ENCODE assay signal across 15 cellular contexts in the genomic region with DNA sequence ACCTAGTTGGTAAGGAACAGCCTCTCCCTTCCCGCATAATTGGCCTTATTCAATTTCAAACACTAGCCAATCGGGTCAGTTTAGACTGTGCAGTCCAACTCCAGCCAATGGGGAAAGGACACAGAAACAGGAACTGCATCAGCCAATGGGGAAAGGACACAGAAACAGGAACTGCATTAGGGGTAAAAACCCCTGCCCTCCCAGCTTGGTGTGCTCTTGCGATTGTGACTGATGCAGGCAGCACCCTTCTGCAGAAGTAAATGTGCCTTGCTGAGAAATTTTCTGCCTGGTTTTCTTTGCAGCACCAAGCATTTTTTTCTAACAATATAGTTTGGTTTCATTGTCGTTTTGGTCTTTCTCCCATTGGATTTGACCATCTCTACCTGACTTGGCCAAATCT. TPM values are rescaled to one million over a fixed set of nuclear protein-coding genes. Genes with fewer than 3 reads are reported as not detected.
A peak's percentile ranks its signal among the peaks of the same experiment; 100 is the strongest.
DNase-seq lines count a peak whose midpoint lies in the region; ATAC-seq and TF ChIP-seq lines count a peak whose summit lies in the region.
"Had no signal": no experiment of that assay in that cellular context is flagged by ENCODE, and none has a peak within 500 bp of the region (broad histone marks: within the 10 kb centered on the region; RNA-seq: fewer than 3 reads in every experiment).

No MANE protein-coding gene starts in this region.

- H3K4me2 ChIP-seq in HCT116 (ENCODE audit: low read length) (no peak overlapping the region), trophoblast cell (ENCODE audit: low read length) (no peak overlapping the region)
- H3K4me2 ChIP-seq: PC-9 had no signal

- peaks cover 22% of the 10 kb centered on the region for H3K9me3 Mint-ChIP-seq in type B pancreatic cell
- peaks cover 43 to 54% of the 10 kb centered on the region in 2 donors for H3K9me3 Mint-ChIP-seq in activated naive CD4-positive, alpha-beta T cell treated with anti-CD3 and anti-CD28 coated beads, Interleukin-2, amount 50 U/mL, for 72 hours
- peaks cover 58% of the 10 kb centered on the region for H3K9me3 Mint-ChIP-seq in activated T-helper 1 cell treated with anti-CD3 and anti-CD28 coated beads, Interleukin-12 subunit alpha, Interleukin-12 subunit beta, Interleukin-2, Interleukin-4 antibody, amounts not matched to agents 30 ng/mL and 10 ng/mL and 1 ng/mL, durations not matched to agents 14 hours and 24 hours and 36 hours

- no peak overlapping the region for H4K12ac ChIP-seq in trophoblast cell (ENCODE audit: low read depth, low read length)

- H3K14ac ChIP-seq in trophoblast cell (ENCODE audit: low read length): no peak overlapping the region

- H3K9me2 ChIP-seq in HCT116 (ENCODE audit: insufficient read depth): no peaks in the 10 kb centered on the region

- H3K9me3 ChIP-seq in HCT116 (ENCODE audit: control insufficient read depth in 1 of 2, insufficient read depth in 1 of 2, low read depth in 1 of 2, low read length in 2 of 2) (peaks cover 22 to 46% of the 10 kb centered on the region in 2 experiments; a peak in 3 of 4 replicates), esophagus muscularis mucosa (peaks cover 0 to 56% (median 44%) of the 10 kb centered on the region in 4 donors), trophoblast cell (ENCODE audit: insufficient read depth, low read depth, low read length) (peaks cover 20% of the 10 kb centered on the region)

- H3K36me3 Mint-ChIP-seq in type B pancreatic cell: no peaks in the 10 kb centered on the region
- H3K36me3 Mint-ChIP-seq in activated naive CD4-positive, alpha-beta T cell treated with anti-CD3 and anti-CD28 coated beads, Interleukin-2, amount 50 U/mL, for 72 hours: peaks cover 35 to 36% of the 10 kb centered on the region in 2 donors
- H3K36me3 Mint-ChIP-seq in activated T-helper 1 cell treated with anti-CD3 and anti-CD28 coated beads, Interleukin-12 subunit alpha, Interleukin-12 subunit beta, Interleukin-2, Interleukin-4 antibody, amounts not matched to agents 30 ng/mL and 10 ng/mL and 1 ng/mL, durations not matched to agents 14 hours and 24 hours and 36 hours (ENCODE audit: low read depth): peaks cover 1% of the 10 kb centered on the region

- no peaks in the 10 kb centered on the region for H3K79me1 ChIP-seq in trophoblast cell (ENCODE audit: low read length)

- H3K23ac ChIP-seq in trophoblast cell (ENCODE audit: low read length): no peak overlapping the region

- no peak for TF ChIP-seq RAD21 in HCT116 (IDR thresholded peaks at IDR 0.05; ENCODE audit: low read depth)

- DNase-seq in HCT116 (ENCODE audit: low read depth, low spot score) (no peak), NAMALWA (ENCODE audit: low spot score) (peak; percentile 19), esophagus muscularis mucosa (ENCODE audit: extremely low spot score) (peak; percentile 42), type B pancreatic cell (ENCODE audit: extremely low spot score, unreplicated experiment) (peak; percentile 1), trophoblast cell (no peak)
- no peak for DNase-seq in activated naive CD4-positive, alpha-beta T cell treated with anti-CD3 and anti-CD28 coated beads, Interleukin-2, amount 50 U/mL, for 72 hours (ENCODE audit: low spot score in 2 of 2)
- DNase-seq in activated T-helper 1 cell treated with anti-CD3 and anti-CD28 coated beads, Interleukin-12 subunit alpha, Interleukin-12 subunit beta, Interleukin-2, Interleukin-4 antibody, amounts not matched to agents 30 ng/mL and 10 ng/mL and 1 ng/mL, durations not matched to agents 14 hours and 24 hours and 36 hours (ENCODE audit: low spot score): no peak
- DNase-seq: C1 segment of cervical spinal cord, DMS153, HFFc6, NCI-H146, NCI-H2081 treated with DMSO at 0.1 percent for 48 hours, PC-9 had no signal

- no peaks in the 10 kb centered on the region for H3K4me1 Mint-ChIP-seq in type B pancreatic cell (ENCODE audit: unreplicated experiment)
- no peaks in the 10 kb centered on the region for H3K4me1 Mint-ChIP-seq in activated T-helper 1 cell treated with anti-CD3 and anti-CD28 coated beads, Interleukin-12 subunit alpha, Interleukin-12 subunit beta, Interleukin-2, Interleukin-4 antibody, amounts not matched to agents 30 ng/mL and 10 ng/mL and 1 ng/mL, durations not matched to agents 14 hours and 24 hours and 36 hours (ENCODE audit: low read depth)

- POLR2A ChIA-PET in HCT116 (lab: Charles Lee): no interaction called here

- no peak overlapping the region for H3K4me3 Mint-ChIP-seq in type B pancreatic cell
- no peak overlapping the region for H3K4me3 Mint-ChIP-seq in activated T-helper 1 cell treated with anti-CD3 and anti-CD28 coated beads, Interleukin-12 subunit alpha, Interleukin-12 subunit beta, Interleukin-2, Interleukin-4 antibody, amounts not matched to agents 30 ng/mL and 10 ng/mL and 1 ng/mL, durations not matched to agents 14 hours and 24 hours and 36 hours
- H3K4me3 Mint-ChIP-seq: HFFc6 had no signal

- H3K4me3 ChIP-seq in HCT116 (replicated peaks in 1 of 2; ENCODE audit: low read depth in 1 of 2, low read length in 2 of 2) (no peak overlapping the region), esophagus muscularis mucosa (no peak overlapping the region), trophoblast cell (ENCODE audit: low read depth, low read length) (no peak overlapping the region)
- H3K4me3 ChIP-seq: PC-9 had no signal

- TF ChIP-seq CTCF in HCT116 (IDR thresholded peaks at IDR 0.05 in 2 of 3, conservative IDR thresholded peaks at IDR 0.05 in 1 of 3; ENCODE audit: borderline replicate concordance in 1 of 3, insufficient read depth in 1 of 3, low read depth in 2 of 3, low read length in 2 of 3) (no peak), esophagus muscularis mucosa (IDR thresholded peaks at IDR 0.05) (no peak), type B pancreatic cell (conservative IDR thresholded peaks at IDR 0.05) (no peak)

- H3K36me3 ChIP-seq in HCT116 (ENCODE audit: control insufficient read depth in 1 of 2, insufficient read depth in 2 of 2, low read length in 2 of 2) (no peaks in the 10 kb centered on the region), esophagus muscularis mucosa (no peaks in the 10 kb centered on the region), trophoblast cell (ENCODE audit: control insufficient read depth in 1 of 2, insufficient read depth in 2 of 2, low read length in 2 of 2) (peaks cover 0 to 4% of the 10 kb centered on the region in 2 experiments)

- no peaks in the 10 kb centered on the region for H3K4me1 ChIP-seq in HCT116 (ENCODE audit: control insufficient read depth in 1 of 2, insufficient read depth in 2 of 2, low read length in 2 of 2)
- H3K4me1 ChIP-seq in esophagus muscularis mucosa: no peaks in the 10 kb centered on the region
- no peaks in the 10 kb centered on the region for H3K4me1 ChIP-seq in trophoblast cell (ENCODE audit: control insufficient read depth in 1 of 2, insufficient read depth in 2 of 2, low read length in 2 of 2)

- CTCF ChIA-PET in HCT116 (lab: Charles Lee): no interaction called here

- H3K27ac Mint-ChIP-seq in type B pancreatic cell: no peak overlapping the region
- no peak overlapping the region for H3K27ac Mint-ChIP-seq in activated naive CD4-positive, alpha-beta T cell treated with anti-CD3 and anti-CD28 coated beads, Interleukin-2, amount 50 U/mL, for 72 hours
- H3K27ac Mint-ChIP-seq in activated T-helper 1 cell treated with anti-CD3 and anti-CD28 coated beads, Interleukin-12 subunit alpha, Interleukin-12 subunit beta, Interleukin-2, Interleukin-4 antibody, amounts not matched to agents 30 ng/mL and 10 ng/mL and 1 ng/mL, durations not matched to agents 14 hours and 24 hours and 36 hours: no peak overlapping the region
- H3K27ac Mint-ChIP-seq: HFFc6 had no signal

- H3K27me3 ChIP-seq in HCT116 (ENCODE audit: insufficient read depth, low read length) (no peaks in the 10 kb centered on the region), esophagus muscularis mucosa (peaks cover 0 to 14% (median 0%) of the 10 kb centered on the region in 4 donors), trophoblast cell (ENCODE audit: insufficient read depth, low read length) (no peaks in the 10 kb centered on the region)

- H2AK5ac ChIP-seq in trophoblast cell (ENCODE audit: low read length): no peak overlapping the region

- H4K20me1 ChIP-seq in HCT116 (ENCODE audit: insufficient read depth): no peaks in the 10 kb centered on the region

- no TSS peak for BruUV-seq in HCT116 (replicated peaks; lab: Mats Ljungman, UMichigan)

- RAD21 ChIA-PET in HCT116 (lab: Charles Lee; ENCODE audit: low non-redundant PET in 1 of 2, low total read pairs in 2 of 2, uncharacterized antibody in 2 of 2, unreplicated experiment in 2 of 2): no interaction called here

- no peak overlapping the region for H2AFZ ChIP-seq in HCT116 (ENCODE audit: low read depth, low read length, poor library complexity, severe bottlenecking)
- H2AFZ ChIP-seq in trophoblast cell (ENCODE audit: insufficient read depth, low read length, poor library complexity): no peak overlapping the region
- H2AFZ ChIP-seq: PC-9 had no signal

- TF ChIP-seq POLR2A in HCT116 (IDR thresholded peaks at IDR 0.05; ENCODE audit: borderline replicate concordance, extremely low read depth, insufficient read depth, insufficient read length) (no peak), esophagus muscularis mucosa (IDR thresholded peaks at IDR 0.05; ENCODE audit: low read depth) (no peak)

- H2BK5ac ChIP-seq in trophoblast cell (ENCODE audit: low read depth, low read length, poor library complexity): no peak overlapping the region

- no peak overlapping the region for H4K8ac ChIP-seq in trophoblast cell (ENCODE audit: low read depth, low read length)

- H3K27ac ChIP-seq in HCT116 (ENCODE audit: low read depth, low read length) (no peak overlapping the region), esophagus muscularis mucosa (replicated peaks in 1 of 4) (no peak overlapping the region), trophoblast cell (ENCODE audit: low read depth, low read length) (no peak overlapping the region)
- H3K27ac ChIP-seq: PC-9 had no signal

- no peak overlapping the region for H4K91ac ChIP-seq in trophoblast cell (ENCODE audit: low read depth, low read length)

- no peak for TF ChIP-seq EP300 in esophagus muscularis mucosa (IDR thresholded peaks at IDR 0.05)

- H3K79me2 ChIP-seq in HCT116 (ENCODE audit: insufficient read depth, low read length) (no peaks in the 10 kb centered on the region), trophoblast cell (ENCODE audit: control insufficient read depth, insufficient read depth, low read length, poor library complexity) (no peaks in the 10 kb centered on the region)

- intact Hi-C loops in HCT116 (cut with micrococcal nuclease) (no loop called here), esophagus muscularis mucosa (cut with DNase I) (no loop called here)
- intact Hi-C loops in activated T-helper 1 cell treated with anti-CD3 and anti-CD28 coated beads, Interleukin-12 subunit alpha, Interleukin-12 subunit beta, Interleukin-2, Interleukin-4 antibody, amounts not matched to agents 30 ng/mL and 10 ng/mL and 1 ng/mL, durations not matched to agents 14 hours and 24 hours and 36 hours (cut with micrococcal nuclease): no loop called here

- 93% methylated on average over 4 of the region's 4 CpGs for WGBS in esophagus muscularis mucosa
- no CpG with 5 or more reads among the region's 4 CpGs for WGBS in trophoblast cell (ENCODE audit: extremely low coverage, insufficient coverage, insufficient read length)

- no peak for ATAC-seq in HCT116
- no peak for ATAC-seq in activated naive CD4-positive, alpha-beta T cell treated with anti-CD3 and anti-CD28 coated beads, Interleukin-2, amount 50 U/mL, for 72 hours

- H2BK12ac ChIP-seq in trophoblast cell (ENCODE audit: low read length): no peak overlapping the region

- no peak overlapping the region for H2BK120ac ChIP-seq in trophoblast cell (ENCODE audit: insufficient read depth, low read length, poor library complexity)

- H3K4ac ChIP-seq in trophoblast cell (ENCODE audit: low read depth, low read length): no peak overlapping the region

- H3K9ac ChIP-seq in HCT116 (ENCODE audit: low read length) (no peak overlapping the region), trophoblast cell (ENCODE audit: low read length) (no peak overlapping the region)

- no peak overlapping the region for H3K18ac ChIP-seq in trophoblast cell (ENCODE audit: low read length)

- peaks cover 6% of the 10 kb centered on the region for H3K27me3 Mint-ChIP-seq in type B pancreatic cell
- H3K27me3 Mint-ChIP-seq in activated T-helper 1 cell treated with anti-CD3 and anti-CD28 coated beads, Interleukin-12 subunit alpha, Interleukin-12 subunit beta, Interleukin-2, Interleukin-4 antibody, amounts not matched to agents 30 ng/mL and 10 ng/mL and 1 ng/mL, durations not matched to agents 14 hours and 24 hours and 36 hours (ENCODE audit: insufficient read depth): no peaks in the 10 kb centered on the region

RNA-seq across cellular contexts. Expression of gene GLT6D1, which starts 8.6 kb away (rescaled TPM):
- not detected for total RNA-seq in HCT116 (2021; ENCODE audit: unreplicated experiment)
- polyA plus RNA-seq in HCT116 (2012): not detected in 2 replicates
- total RNA-seq in esophagus muscularis mucosa: not detected
- not detected in 2 replicates for total RNA-seq in type B pancreatic cell (ENCODE audit: low replicate concordance)
- polyA plus RNA-seq in trophoblast cell (2013): not detected in 2 replicates
- not detected for total RNA-seq in activated naive CD4-positive, alpha-beta T cell treated with anti-CD3 and anti-CD28 coated beads, Interleukin-2, amount 50 U/mL, for 72 hours
- total RNA-seq in activated T-helper 1 cell treated with anti-CD3 and anti-CD28 coated beads, Interleukin-12 subunit alpha, Interleukin-12 subunit beta, Interleukin-2, Interleukin-4 antibody, amounts not matched to agents 30 ng/mL and 10 ng/mL and 1 ng/mL, durations not matched to agents 14 hours and 24 hours and 36 hours: not detected in 2 replicates
- total RNA-seq: HFFc6; LHCN-M2; PC-9; T-helper 1 cell treated with Interleukin-12 subunit alpha and Interleukin-12 subunit beta and Interleukin-4 antibody, amounts not matched to agents 30 ng/mL and 1 ng/mL, for 36 hours had no signal

RNA-seq across cellular contexts. Expression of gene LCN9, which starts 15.2 kb away (rescaled TPM):
- total RNA-seq in HCT116 (2021; ENCODE audit: unreplicated experiment): not detected
- not detected in 2 replicates for polyA plus RNA-seq in HCT116 (2012)
- total RNA-seq in esophagus muscularis mucosa: not detected
- total RNA-seq in type B pancreatic cell (ENCODE audit: low replicate concordance): 1.1 and 2.0 TPM in 2 replicates
- polyA plus RNA-seq in trophoblast cell (2013): 0.32 and 0.67 TPM in 2 replicates
- not detected for total RNA-seq in activated naive CD4-positive, alpha-beta T cell treated with anti-CD3 and anti-CD28 coated beads, Interleukin-2, amount 50 U/mL, for 72 hours
- total RNA-seq in activated T-helper 1 cell treated with anti-CD3 and anti-CD28 coated beads, Interleukin-12 subunit alpha, Interleukin-12 subunit beta, Interleukin-2, Interleukin-4 antibody, amounts not matched to agents 30 ng/mL and 10 ng/mL and 1 ng/mL, durations not matched to agents 14 hours and 24 hours and 36 hours: not detected in 2 replicates
- total RNA-seq: HFFc6; LHCN-M2; PC-9; T-helper 1 cell treated with Interleukin-12 subunit alpha and Interleukin-12 subunit beta and Interleukin-4 antibody, amounts not matched to agents 30 ng/mL and 1 ng/mL, for 36 hours had no signal

RNA-seq across cellular contexts. Expression of gene SOHLH1, which starts 51.4 kb away (rescaled TPM):
- total RNA-seq in HCT116 (2021; ENCODE audit: unreplicated experiment) (not detected), esophagus muscularis mucosa (not detected), type B pancreatic cell (ENCODE audit: low replicate concordance) (not detected in 2 replicates)
- polyA plus RNA-seq in HCT116 (2012): not detected in 2 replicates
- 0.04 and 0.06 TPM in 2 replicates for polyA plus RNA-seq in trophoblast cell (2013)
- not detected for total RNA-seq in activated naive CD4-positive, alpha-beta T cell treated with anti-CD3 and anti-CD28 coated beads, Interleukin-2, amount 50 U/mL, for 72 hours
- not detected in 2 replicates for total RNA-seq in activated T-helper 1 cell treated with anti-CD3 and anti-CD28 coated beads, Interleukin-12 subunit alpha, Interleukin-12 subunit beta, Interleukin-2, Interleukin-4 antibody, amounts not matched to agents 30 ng/mL and 10 ng/mL and 1 ng/mL, durations not matched to agents 14 hours and 24 hours and 36 hours
- total RNA-seq: HFFc6; LHCN-M2; PC-9; T-helper 1 cell treated with Interleukin-12 subunit alpha and Interleukin-12 subunit beta and Interleukin-4 antibody, amounts not matched to agents 30 ng/mL and 1 ng/mL, for 36 hours had no signal

RNA-seq across cellular contexts. Expression of gene KCNT1, which starts 54.1 kb away (rescaled TPM):
- total RNA-seq in HCT116 (2021; ENCODE audit: unreplicated experiment): 0.17 TPM
- polyA plus RNA-seq in HCT116 (2012): 0.18 and 0.25 TPM in 2 replicates
- total RNA-seq in esophagus muscularis mucosa: under 1 TPM in 2 of 4 donors, not detected in 2; 0.06 to 0.17 TPM
- total RNA-seq in type B pancreatic cell (ENCODE audit: low replicate concordance): 0.10 TPM in 1 of 2 replicates, not detected in the other
- 0.05 and 0.06 TPM in 2 replicates for polyA plus RNA-seq in trophoblast cell (2013)
- not detected for total RNA-seq in activated naive CD4-positive, alpha-beta T cell treated with anti-CD3 and anti-CD28 coated beads, Interleukin-2, amount 50 U/mL, for 72 hours
- total RNA-seq in activated T-helper 1 cell treated with anti-CD3 and anti-CD28 coated beads, Interleukin-12 subunit alpha, Interleukin-12 subunit beta, Interleukin-2, Interleukin-4 antibody, amounts not matched to agents 30 ng/mL and 10 ng/mL and 1 ng/mL, durations not matched to agents 14 hours and 24 hours and 36 hours: not detected in 2 replicates
- total RNA-seq: HFFc6; LHCN-M2; PC-9; T-helper 1 cell treated with Interleukin-12 subunit alpha and Interleukin-12 subunit beta and Interleukin-4 antibody, amounts not matched to agents 30 ng/mL and 1 ng/mL, for 36 hours had no signal

Comparison
In these comparisons a context has a peak if more than half of its experiments do, and no peak if none do; other contexts are left out.
1. DNase-seq: peak in NAMALWA (single experiment), esophagus muscularis mucosa (single experiment) and type B pancreatic cell (single experiment); none in HCT116 (single experiment), trophoblast cell (0 of 2), activated naive CD4-positive, alpha-beta T cell treated with anti-CD3 and anti-CD28 coated beads, Interleukin-2, amount 50 U/mL, for 72 hours (0 of 2) and activated T-helper 1 cell treated with anti-CD3 and anti-CD28 coated beads, Interleukin-12 subunit alpha, Interleukin-12 subunit beta, Interleukin-2, Interleukin-4 antibody, amounts not matched to agents 30 ng/mL and 10 ng/mL and 1 ng/mL, durations not matched to agents 14 hours and 24 hours and 36 hours (single experiment).